11 cellular contexts compared by ENCODE assay signal in genomic region chr6:112307707-112308106, GRCh38. TPM values are rescaled to one million over a fixed set of nuclear protein-coding genes. Genes with fewer than 3 reads are reported as not detected.
DNase-seq lines count a peak whose midpoint lies in the region; ATAC-seq and TF ChIP-seq lines count a peak whose summit lies in the region.
"Had no signal": no experiment of that assay in that cellular context is flagged by ENCODE, and none has a peak within 500 bp of the region (broad histone marks: within the 10 kb centered on the region; RNA-seq: fewer than 3 reads in every experiment).

No MANE protein-coding gene starts in this region.

- H3K4me3 ChIP-seq in thyroid gland (replicated peaks in 1 of 3), result no peak overlapping the region
- H3K4me3 ChIP-seq in esophagus squamous epithelium, result no peak overlapping the region

- no peaks in the 10 kb centered on the region for H3K36me3 ChIP-seq in thyroid gland
- H3K36me3 ChIP-seq in esophagus squamous epithelium, result no peaks in the 10 kb centered on the region

- peak; percentile 98 for ATAC-seq in HG02798 (IDR thresholded peaks at IDR 0.05; ENCODE audit: poor library complexity, unreplicated experiment)

- TF ChIP-seq CTCF in thyroid gland (IDR thresholded peaks at IDR 0.05) (no peak), esophagus squamous epithelium (IDR thresholded peaks at IDR 0.05) (no peak)

- no peaks in the 10 kb centered on the region for H3K36me3 Mint-ChIP-seq in activated CD4-positive, alpha-beta T cell treated with anti-CD3 and anti-CD28 coated beads, Interleukin-2, amount 10 ng/mL, durations not matched to agents 24 days and 14 days (ENCODE audit: low read depth)

- no peaks in the 10 kb centered on the region for H3K9me3 Mint-ChIP-seq in activated CD4-positive, alpha-beta T cell treated with anti-CD3 and anti-CD28 coated beads, Interleukin-2, amount 10 ng/mL, durations not matched to agents 24 days and 14 days

- H3K27ac ChIP-seq in thyroid gland (no peak overlapping the region), esophagus squamous epithelium (no peak overlapping the region)

- H3K9me3 ChIP-seq in thyroid gland (no peaks in the 10 kb centered on the region), esophagus squamous epithelium (no peaks in the 10 kb centered on the region)

- H3K27me3 ChIP-seq in thyroid gland (no peaks in the 10 kb centered on the region), esophagus squamous epithelium (peaks cover 0 to 4% (median 0%) of the 10 kb centered on the region in 4 donors)

- H3K27ac Mint-ChIP-seq in activated CD4-positive, alpha-beta T cell treated with anti-CD3 and anti-CD28 coated beads, Interleukin-2, amount 10 ng/mL, durations not matched to agents 24 days and 14 days, result no peak overlapping the region

- WGBS in thyroid gland, 2 donors, result 47 to 56% methylated on average over 4 of the region's 4 CpGs
- 85 to 91% methylated on average over 4 of the region's 4 CpGs for WGBS in esophagus squamous epithelium, 2 donors

- intact Hi-C loops in activated CD4-positive, alpha-beta T cell treated with anti-CD3 and anti-CD28 coated beads, Interleukin-2, amount 10 ng/mL, durations not matched to agents 24 days and 14 days (cut with micrococcal nuclease), result no loop called here
- intact Hi-C loops in thyroid gland (cut with DNase I) (loop anchor here (5.0 kb wide), 1 partner anchor 125 kb away; no protein-coding TSS in a partner anchor), esophagus squamous epithelium (cut with DNase I) (no loop called here)

- H3K27me3 Mint-ChIP-seq in activated CD4-positive, alpha-beta T cell treated with anti-CD3 and anti-CD28 coated beads, Interleukin-2, amount 10 ng/mL, durations not matched to agents 24 days and 14 days, result peaks cover 58% of the 10 kb centered on the region

- H3K4me3 Mint-ChIP-seq in activated CD4-positive, alpha-beta T cell treated with anti-CD3 and anti-CD28 coated beads, Interleukin-2, amount 10 ng/mL, durations not matched to agents 24 days and 14 days, result no peak overlapping the region

- H3K4me1 ChIP-seq in thyroid gland, result peaks cover 0 to 9% of the 10 kb centered on the region in 2 donors
- peaks cover 0 to 25% (median 3%) of the 10 kb centered on the region in 3 donors for H3K4me1 ChIP-seq in esophagus squamous epithelium

- peak; percentile 2 for DNase-seq in activated CD4-positive, alpha-beta T cell treated with anti-CD3 and anti-CD28 coated beads for 48 hours
- no peak for DNase-seq in activated CD4-positive, alpha-beta T cell treated with anti-CD3 and anti-CD28 coated beads, Interleukin-2, amount 10 ng/mL, durations not matched to agents 24 days and 14 days
- peak; percentile 29 for DNase-seq in MV-4-11 (lab: John Stamatoyannopoulos, UW)
- peak; percentile 39 to 42 for DNase-seq in thyroid gland
- DNase-seq in amygdala (lab: John Stamatoyannopoulos, UW), result no peak
- DNase-seq in DMS114 treated with DMSO at 0.1 percent for 48 hours (lab: John Stamatoyannopoulos, UW; ENCODE audit: unreplicated experiment), result no peak
- no peak for DNase-seq in esophagus squamous epithelium (lab: John Stamatoyannopoulos, UW)
- DNase-seq: effector CD8-positive, alpha-beta T cell; NCI-H69 had no signal

- TF ChIP-seq POLR2A in thyroid gland (IDR thresholded peaks at IDR 0.05), result no peak
- no peak for TF ChIP-seq POLR2A in esophagus squamous epithelium (IDR thresholded peaks at IDR 0.05)

- no peaks in the 10 kb centered on the region for H3K4me1 Mint-ChIP-seq in activated CD4-positive, alpha-beta T cell treated with anti-CD3 and anti-CD28 coated beads, Interleukin-2, amount 10 ng/mL, durations not matched to agents 24 days and 14 days

RNA-seq across cellular contexts. Expression of gene RFPL4B, which starts 39.4 kb away (rescaled TPM):
- not detected in 2 replicates for total RNA-seq in activated CD4-positive, alpha-beta T cell treated with anti-CD3 and anti-CD28 coated beads, Interleukin-2, amount 10 ng/mL, durations not matched to agents 24 days and 14 days
- total RNA-seq in thyroid gland (not detected), esophagus squamous epithelium (not detected)
- total RNA-seq: mesenteric fat pad had no signal

RNA-seq across cellular contexts. Expression of gene LAMA4, which starts 53.3 kb away (rescaled TPM):
- total RNA-seq in activated CD4-positive, alpha-beta T cell treated with anti-CD3 and anti-CD28 coated beads, Interleukin-2, amount 10 ng/mL, durations not matched to agents 24 days and 14 days, result not detected in 2 replicates
- total RNA-seq in thyroid gland (10 to 100 TPM; 29.9 to 40.0 (median 35.3) TPM), esophagus squamous epithelium (100 to 1,000 TPM in 1 of 4 donors, 10 to 100 TPM in 1, 1 to 10 TPM in 2; 8.1 to 116 (median 19.0) TPM)

Comparison
In these comparisons a context has a peak if more than half of its experiments do, and no peak if none do; other contexts are left out.
1. DNase-seq: peak in activated CD4-positive, alpha-beta T cell treated with anti-CD3 and anti-CD28 coated beads for 48 hours (single experiment), MV-4-11 (single experiment) and thyroid gland (2 of 2); none in activated CD4-positive, alpha-beta T cell treated with anti-CD3 and anti-CD28 coated beads, Interleukin-2, amount 10 ng/mL, durations not matched to agents 24 days and 14 days (single experiment), amygdala (0 of 56), DMS114 treated with DMSO at 0.1 percent for 48 hours (single experiment) and esophagus squamous epithelium (single experiment).